Comparison of ENCODE assay signal across 11 cellular contexts in genomic region chr2:236862961-236863728, GRCh38.
DNase-seq lines count a peak whose midpoint lies in the region; ATAC-seq and TF ChIP-seq lines count a peak whose summit lies in the region.
"Had no signal": no experiment of that assay in that cellular context is flagged by ENCODE, and none has a peak within 500 bp of the region (broad histone marks: within the 10 kb centered on the region; RNA-seq: fewer than 3 reads in every experiment).

No MANE protein-coding gene starts in this region.

- H4K20me1 ChIP-seq in IMR-90 (ENCODE audit: insufficient read depth, low read length), result no peaks in the 10 kb centered on the region

- ATAC-seq in GM21526 (IDR thresholded peaks at IDR 0.05; ENCODE audit: low FRiP score, unreplicated experiment) (peak; percentile 58), IMR-90 (ENCODE audit: low read depth) (peak; percentile 40)

- H3K4me1 ChIP-seq in IMR-90 (ENCODE audit: control insufficient read depth, insufficient read depth, low read length) (peaks cover 3% of the 10 kb centered on the region; the same call in 1 of the 2 replicates), prostate gland (replicated peaks) (no peaks in the 10 kb centered on the region)

- H3K9me3 ChIP-seq in IMR-90 (ENCODE audit: control insufficient read depth, insufficient read depth, low read length), result no peaks in the 10 kb centered on the region; the same call in 1 of the 2 replicates
- no peaks in the 10 kb centered on the region for H3K9me3 ChIP-seq in prostate gland

- WGBS in IMR-90 (ENCODE audit: extremely low coverage in 2 of 2, insufficient read length in 1 of 2), 2 experiments, result 8% methylated on average over 2 of the region's 9 CpGs; no CpG with 5 or more reads in 1 of the 2 experiments
- 88% methylated on average over 9 of the region's 9 CpGs for WGBS in prostate gland

- H4K5ac ChIP-seq in IMR-90 (ENCODE audit: low read depth, low read length), result no peak overlapping the region

- no peaks in the 10 kb centered on the region for H3K79me1 ChIP-seq in IMR-90 (ENCODE audit: low read depth in 1 of 2, low read length in 2 of 2)

- DNase-seq in AG09309 (ENCODE audit: low read depth) (peak; percentile 91), IMR-90 (peak; percentile 82), foreskin fibroblast (peak; percentile 95 to 96), prostate gland (ENCODE audit: low spot score) (no peak), UCSD-AML1 (lab: John Stamatoyannopoulos, UW; ENCODE audit: unreplicated experiment) (no peak), D341Med (ENCODE audit: low spot score) (no peak)
- DNase-seq in activated CD4-positive, CD25-positive, alpha-beta regulatory T cell (lab: John Stamatoyannopoulos, UW), result no peak
- DNase-seq: CD4-positive, CD25-positive, alpha-beta regulatory T cell; ovary; T-helper 2 cell had no signal

- H2AFZ ChIP-seq in IMR-90 (replicated peaks; ENCODE audit: low read length, poor library complexity), result peak overlapping the region; percentile 13

- in situ Hi-C loops in IMR-90 (cut with MboI; ENCODE audit: low sequenced_read_pairs), result no loop called here

- H3K23ac ChIP-seq in IMR-90 (ENCODE audit: low read depth, low read length), result no peak overlapping the region

- no peak for TF ChIP-seq CTCF in AG09309 (IDR thresholded peaks at IDR 0.05; ENCODE audit: control insufficient read depth, insufficient read depth, low read depth, low read length, missing control alignments)
- no peak for TF ChIP-seq CTCF in IMR-90 (conservative IDR thresholded peaks at IDR 0.05; ENCODE audit: low read depth, low read length)
- no peak for TF ChIP-seq CTCF in foreskin fibroblast (IDR thresholded peaks at IDR 0.05; ENCODE audit: low read depth, low read length)
- TF ChIP-seq CTCF in prostate gland (IDR thresholded peaks at IDR 0.05), result no peak

- peak overlapping the region; percentile 26 for H3K4ac ChIP-seq in IMR-90 (ENCODE audit: low read depth, low read length)

- intact Hi-C loops in IMR-90 (cut with micrococcal nuclease) (no loop called here), prostate gland (cut with DNase I) (no loop called here)

- H3K27me3 ChIP-seq in IMR-90 (ENCODE audit: control insufficient read depth, insufficient read depth, low read length) (0 out of 2 replicates have a peak, but pooled peaks cover 2% of the 10 kb centered on the region), prostate gland (replicated peaks; ENCODE audit: insufficient read depth) (no peaks in the 10 kb centered on the region)
- H3K27me3 ChIP-seq: ovary had no signal

- no peak overlapping the region for H3K4me2 ChIP-seq in IMR-90 (ENCODE audit: low read depth, low read length)

- TF ChIP-seq RAD21 in IMR-90 (IDR thresholded peaks at IDR 0.05; ENCODE audit: low read length), result no peak

- POLR2A ChIA-PET in IMR-90 (lab: Charles Lee; ENCODE audit: unreplicated experiment), result no interaction called here

- H3K18ac ChIP-seq in IMR-90 (ENCODE audit: low read depth, low read length), result peak overlapping the region; percentile 30; the same call in 1 of the 2 replicates

- dilution Hi-C loops in IMR-90 (cut with HindIII; ENCODE audit: low sequenced_read_pairs, unreplicated experiment), result no loop called here

- no peak overlapping the region for H3K14ac ChIP-seq in IMR-90 (replicated peaks; ENCODE audit: low read depth, low read length)

- TF ChIP-seq POLR2A in IMR-90 (IDR thresholded peaks at IDR 0.05; ENCODE audit: low read depth, low read length) (no peak), prostate gland (IDR thresholded peaks at IDR 0.05) (no peak)

- H2AK5ac ChIP-seq in IMR-90 (ENCODE audit: low read depth, low read length), result no peak overlapping the region; the same call in 1 of the 2 replicates

- peak overlapping the region; percentile 37 for H2BK120ac ChIP-seq in IMR-90 (ENCODE audit: low read depth, low read length)

- peak overlapping the region; percentile 7; the same call in 1 of the 3 replicates for H2BK15ac ChIP-seq in IMR-90 (ENCODE audit: low read depth, low read length)

- H3K9me1 ChIP-seq in IMR-90 (ENCODE audit: insufficient read depth, low read length), result no peaks in the 10 kb centered on the region

- no peaks in the 10 kb centered on the region for H3K36me3 ChIP-seq in IMR-90 (ENCODE audit: control insufficient read depth, insufficient read depth, low read length)
- H3K36me3 ChIP-seq in prostate gland, result no peaks in the 10 kb centered on the region
- H3K36me3 ChIP-seq: ovary had no signal

- H3K27ac ChIP-seq in IMR-90 (ENCODE audit: insufficient read depth, low read length), result peak overlapping the region; percentile 12; the same call in 1 of the 2 replicates
- H3K27ac ChIP-seq in prostate gland, result no peak overlapping the region
- H3K27ac ChIP-seq: ovary had no signal

- CTCF ChIA-PET in IMR-90 (lab: Yijun Ruan, JAX), result no interaction called here

- peak overlapping the region; percentile 56 for H2BK5ac ChIP-seq in IMR-90 (ENCODE audit: low read depth, low read length, poor library complexity, severe bottlenecking)

- no peak overlapping the region for H3K9ac ChIP-seq in IMR-90 (ENCODE audit: low read depth, low read length)

- H3K56ac ChIP-seq in IMR-90 (ENCODE audit: extremely low read depth, insufficient read depth, low read length), result no peak overlapping the region

- no peak overlapping the region for H3K4me3 ChIP-seq in AG09309 (ENCODE audit: control insufficient read depth, low read depth, low read length)
- H3K4me3 ChIP-seq in IMR-90 (ENCODE audit: insufficient read depth, low read depth, low read length), result no peak overlapping the region
- no peak overlapping the region for H3K4me3 ChIP-seq in foreskin fibroblast (ENCODE audit: low read depth in 1 of 2, low read length in 2 of 2)
- no peak overlapping the region for H3K4me3 ChIP-seq in prostate gland
- H3K4me3 ChIP-seq: ovary had no signal

- H4K91ac ChIP-seq in IMR-90 (ENCODE audit: insufficient read depth, low read depth, low read length), result peak overlapping the region; percentile 62

- BruUV-seq in IMR-90 (replicated peaks; lab: Mats Ljungman, UMichigan), result no TSS peak

- no peak overlapping the region; a peak in 1 of 4 replicates for H4K8ac ChIP-seq in IMR-90 (ENCODE audit: low read depth in 2 of 2, low read length in 2 of 2)

- peak overlapping the region; percentile 1 for H2BK20ac ChIP-seq in IMR-90 (ENCODE audit: low read depth, low read length)

- H2AK9ac ChIP-seq in IMR-90 (replicated peaks; ENCODE audit: low read depth, low read length, poor library complexity), result no peak overlapping the region

TF ChIP-seq in IMR-90, 13 proteins besides CTCF, POLR2A, EP300 and RAD21:
- TF ChIP-seq CEBPB (IDR thresholded peaks at IDR 0.05; ENCODE audit: low read depth, low read length) (no peak), USF2 (IDR thresholded peaks at IDR 0.05; ENCODE audit: low read depth, low read length) (no peak), MAZ (IDR thresholded peaks at IDR 0.05; ENCODE audit: borderline replicate concordance, low read depth, low read length) (no peak), CHD1 (IDR thresholded peaks at IDR 0.05; ENCODE audit: low read depth, low read length) (no peak), FOS (IDR thresholded peaks at IDR 0.05; ENCODE audit: low read depth, low read length) (peak; percentile 35), RCOR1 (IDR thresholded peaks at IDR 0.05; ENCODE audit: insufficient replicate concordance, low read length) (no peak), NFE2L2 (IDR thresholded peaks at IDR 0.05; ENCODE audit: low read depth, low read length) (no peak), RFX5 (IDR thresholded peaks at IDR 0.05; ENCODE audit: low read depth, low read length) (no peak), BHLHE40 (IDR thresholded peaks at IDR 0.05; ENCODE audit: low read depth, low read length) (0 out of 2 replicates have a peak, but pooled peaks have one; percentile 34), SMC3 (IDR thresholded peaks at IDR 0.05; ENCODE audit: low read depth, low read length) (no peak)
- TF ChIP-seq, protein P1, sequence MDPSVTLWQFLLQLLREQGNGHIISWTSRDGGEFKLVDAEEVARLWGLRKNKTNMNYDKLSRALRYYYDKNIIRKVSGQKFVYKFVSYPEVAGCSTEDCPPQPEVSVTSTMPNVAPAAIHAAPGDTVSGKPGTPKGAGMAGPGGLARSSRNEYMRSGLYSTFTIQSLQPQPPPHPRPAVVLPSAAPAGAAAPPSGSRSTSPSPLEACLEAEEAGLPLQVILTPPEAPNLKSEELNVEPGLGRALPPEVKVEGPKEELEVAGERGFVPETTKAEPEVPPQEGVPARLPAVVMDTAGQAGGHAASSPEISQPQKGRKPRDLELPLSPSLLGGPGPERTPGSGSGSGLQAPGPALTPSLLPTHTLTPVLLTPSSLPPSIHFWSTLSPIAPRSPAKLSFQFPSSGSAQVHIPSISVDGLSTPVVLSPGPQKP (IDR thresholded peaks at IDR 0.05; ENCODE audit: borderline replicate concordance, low read depth, low read length), result no peak

Comparison
In these comparisons a context has a peak if more than half of its experiments do, and no peak if none do; other contexts are left out.
1. DNase-seq: peak in AG09309 (single experiment), IMR-90 (single experiment) and foreskin fibroblast (2 of 2); none in prostate gland (single experiment), UCSD-AML1 (single experiment), D341Med (single experiment) and activated CD4-positive, CD25-positive, alpha-beta regulatory T cell (0 of 4).